8 cellular contexts compared by ENCODE assay signal in the genomic region with DNA sequence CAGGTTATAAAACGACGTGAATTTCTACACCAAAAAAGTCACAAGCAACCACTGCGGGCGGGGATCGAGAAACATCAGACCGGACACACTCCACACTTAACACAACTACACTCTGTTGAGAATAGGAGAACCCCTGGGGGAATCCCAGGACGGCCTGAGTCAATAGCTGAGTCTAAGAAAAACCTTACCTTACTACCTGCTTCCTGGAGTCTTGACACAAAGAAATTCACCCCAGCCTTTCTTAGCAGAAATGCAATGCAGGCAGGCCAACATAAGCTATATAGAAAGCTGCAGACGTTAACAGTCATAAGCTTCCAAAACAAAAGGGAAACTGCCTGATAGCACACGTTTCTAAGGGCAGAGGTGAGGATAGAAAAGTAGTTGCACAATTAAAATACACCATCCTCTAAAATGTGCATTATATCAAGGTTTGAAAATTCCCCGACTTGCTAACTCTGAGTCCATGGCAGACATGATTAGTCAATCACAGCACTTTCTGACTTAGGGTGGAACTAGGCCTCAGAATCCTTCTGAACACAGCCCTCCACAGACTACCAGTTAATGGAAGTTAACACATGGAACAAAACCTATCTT.
DNase-seq lines count a peak whose midpoint lies in the region; ATAC-seq lines count a peak whose summit lies in the region.

No MANE protein-coding gene starts in this region.

- H3K79me2 ChIP-seq in mesendoderm (ENCODE audit: control insufficient read depth, insufficient read depth, low read length), result peaks cover 14% of the 10 kb centered on the region

- no peak overlapping the region for H2BK5ac ChIP-seq in mesendoderm (ENCODE audit: low read length)

- H3K23ac ChIP-seq in mesendoderm (ENCODE audit: low read length), result no peak overlapping the region

- peak overlapping the region; percentile 67 for H3K56ac ChIP-seq in mesendoderm (ENCODE audit: low read length)

- H3K4ac ChIP-seq in mesendoderm (ENCODE audit: low read depth, low read length), result no peak overlapping the region

- no peaks in the 10 kb centered on the region for H3K36me3 ChIP-seq in mesendoderm (ENCODE audit: control insufficient read depth, insufficient read depth, low read length)

- no peak overlapping the region for H2BK120ac ChIP-seq in mesendoderm (ENCODE audit: low read depth, low read length)

- no peak overlapping the region for H3K18ac ChIP-seq in mesendoderm (ENCODE audit: low read length)

- DNase-seq in activated CD4-positive, alpha-beta T cell treated with anti-CD3 and anti-CD28 coated beads, Interleukin-2, amount 50 U/mL, for 24 hours (ENCODE audit: low read depth in 1 of 2, low spot score in 1 of 2), result peak; percentile 37 to 66
- DNase-seq in mesendoderm (no peak), mucosa of gallbladder (ENCODE audit: low spot score) (no peak), SW480 (ENCODE audit: low spot score) (no peak), globus pallidus (ENCODE audit: low spot score) (no peak), midbrain (lab: John Stamatoyannopoulos, UW) (no peak)

- no peak overlapping the region for H3K27ac ChIP-seq in mesendoderm (ENCODE audit: low read depth, low read length)

- peaks cover 3% of the 10 kb centered on the region for H3K4me1 ChIP-seq in mesendoderm (ENCODE audit: control insufficient read depth, low read depth, low read length)

- no peak overlapping the region for H4K8ac ChIP-seq in mesendoderm (ENCODE audit: low read depth, low read length)

- peak; percentile 40 for ATAC-seq in GM18858 (IDR thresholded peaks at IDR 0.05; ENCODE audit: unreplicated experiment)
- peak; percentile 60 for ATAC-seq in HG02973 (IDR thresholded peaks at IDR 0.05; ENCODE audit: unreplicated experiment)

- no peak overlapping the region for H3K9ac ChIP-seq in mesendoderm (ENCODE audit: low read length)

- no peak overlapping the region for H3K4me2 ChIP-seq in mesendoderm (ENCODE audit: low read length)

- H2AK5ac ChIP-seq in mesendoderm (ENCODE audit: low read length), result no peak overlapping the region

- WGBS in mesendoderm (ENCODE audit: extremely low coverage, insufficient coverage, low lambda C conversion rate), result no CpG with 5 or more reads among the region's 10 CpGs

- no peak overlapping the region for H4K5ac ChIP-seq in mesendoderm (ENCODE audit: low read length)

- no peak overlapping the region for H3K4me3 ChIP-seq in mesendoderm (ENCODE audit: low read length)

- H3K27me3 ChIP-seq in mesendoderm (ENCODE audit: insufficient read depth, low read length, poor library complexity), result no peaks in the 10 kb centered on the region

- H3K79me1 ChIP-seq in mesendoderm (ENCODE audit: low read length), result peaks cover 10% of the 10 kb centered on the region

- H2BK15ac ChIP-seq in mesendoderm (replicated peaks; ENCODE audit: low read depth), result no peak overlapping the region

Comparison
In these comparisons a context has a peak if more than half of its experiments do, and no peak if none do; other contexts are left out.
1. DNase-seq: peak in activated CD4-positive, alpha-beta T cell treated with anti-CD3 and anti-CD28 coated beads, Interleukin-2, amount 50 U/mL, for 24 hours (2 of 2); none in mesendoderm (single experiment), mucosa of gallbladder (single experiment), SW480 (single experiment), globus pallidus (single experiment) and midbrain (single experiment).